8 cellular contexts compared by ENCODE assay signal in the genomic region with DNA sequence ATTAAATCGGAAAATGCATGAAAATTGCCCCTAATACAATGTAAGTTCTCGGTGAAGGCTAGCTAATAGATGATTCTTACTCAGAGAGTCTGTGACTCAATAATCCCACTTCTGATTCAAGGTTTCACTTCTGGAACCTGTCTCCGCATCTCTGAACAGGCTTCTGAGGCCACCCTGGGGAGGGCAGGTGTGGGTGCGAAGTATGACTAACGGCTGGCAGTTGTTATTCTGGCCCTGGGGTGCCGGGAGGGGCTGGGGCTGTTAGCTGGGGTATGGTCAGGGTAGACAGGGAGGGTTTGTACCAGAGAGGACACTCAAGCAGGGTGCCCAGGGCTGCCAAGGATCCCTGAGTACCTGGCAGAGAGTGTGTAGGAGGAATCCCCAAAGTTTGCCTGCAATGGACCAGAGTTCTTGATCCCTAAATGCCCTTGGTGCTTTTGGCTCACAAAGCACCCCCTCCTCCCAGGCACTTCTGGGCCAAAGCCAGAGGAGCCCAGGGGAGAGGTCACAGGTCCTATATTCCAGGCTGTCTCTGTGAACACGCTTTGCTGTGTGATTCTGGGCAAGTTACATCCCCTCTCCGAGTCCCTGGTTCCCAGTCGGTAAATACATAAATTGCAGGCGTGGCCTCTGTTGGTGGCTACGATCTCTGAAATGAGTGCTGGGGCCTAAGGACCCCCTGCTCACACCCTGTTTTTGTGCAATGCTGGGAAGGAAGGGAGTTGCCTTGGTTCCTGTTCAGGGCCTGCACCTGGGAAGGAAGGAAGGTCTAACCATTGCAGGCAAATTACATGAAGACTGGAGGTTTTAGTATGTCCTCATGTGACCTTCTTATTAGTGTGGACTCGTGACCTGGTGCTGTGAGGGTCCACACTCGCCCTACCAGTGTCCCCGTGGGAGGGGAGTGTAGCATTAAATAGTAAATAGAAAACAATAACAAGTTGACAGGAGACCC. TPM values are rescaled to one million over a fixed set of nuclear protein-coding genes. Genes with fewer than 3 reads are reported as not detected.
DNase-seq lines count a peak whose midpoint lies in the region; ATAC-seq and TF ChIP-seq lines count a peak whose summit lies in the region.

No MANE protein-coding gene starts in this region.

- H3K4me3 ChIP-seq in epithelial cell of esophagus (ENCODE audit: low read length) = no peak overlapping the region

- DNase-seq in GM19238 (ENCODE audit: insufficient read length, low spot score) = peak; percentile 78
- peak; percentile 79 to 83 for DNase-seq in activated CD4-positive, alpha-beta T cell treated with anti-CD3 and anti-CD28 coated beads for 4 hours
- peak; percentile 92 for DNase-seq in epithelial cell of esophagus (ENCODE audit: low read depth)
- DNase-seq in stimulated activated CD8-positive, alpha-beta memory T cell treated with anti-CD3 and anti-CD28 coated beads, Interleukin-7, amount 100 ng/mL, for 48 hours (ENCODE audit: extremely low read depth in 1 of 2, low read depth in 1 of 2) = peak; percentile 62 to 84
- DNase-seq in HEK293T (ENCODE audit: extremely low spot score) = no peak
- DNase-seq in posterior vena cava (ENCODE audit: low spot score) = no peak
- DNase-seq in NCI-H2227 (lab: John Stamatoyannopoulos, UW; ENCODE audit: unreplicated experiment) = no peak

- ATAC-seq in HG03280 (IDR thresholded peaks at IDR 0.05; ENCODE audit: unreplicated experiment) = peak; percentile 66

- intact Hi-C loops in posterior vena cava (cut with DNase I) = no loop called here

- TF ChIP-seq CTCF in epithelial cell of esophagus (IDR thresholded peaks at IDR 0.05; ENCODE audit: insufficient read depth, low read depth, low read length, missing control alignments) = no peak

- POLR2A ChIA-PET in HEK293T (lab: Yijun Ruan, JAX) = no interaction called here

- CTCF ChIA-PET in HEK293T (lab: Yijun Ruan, JAX) = no interaction called here

TF ChIP-seq in HEK293T, 16 proteins besides CTCF, POLR2A, EP300 and RAD21:
- TF ChIP-seq PKNOX1 (IDR thresholded peaks at IDR 0.05) = no peak
- no peak for TF ChIP-seq TARDBP (IDR thresholded peaks at IDR 0.05)
- no peak for TF ChIP-seq FOXK2 (IDR thresholded peaks at IDR 0.05)
- TF ChIP-seq FOXM1 (IDR thresholded peaks at IDR 0.05; ENCODE audit: borderline replicate concordance) = no peak
- no peak for TF ChIP-seq CTBP1 (IDR thresholded peaks at IDR 0.05; ENCODE audit: borderline replicate concordance)

RNA-seq across cellular contexts. Expression of gene CPNE2, which starts 49.9 kb away (rescaled TPM):
- 10 to 100 TPM; 26.7 to 28.4 TPM for total RNA-seq in posterior vena cava

RNA-seq across cellular contexts. Expression of gene NLRC5, which starts 53.1 kb away (rescaled TPM):
- 10 to 100 TPM; 37.8 to 53.2 TPM for total RNA-seq in posterior vena cava

Comparison
In these comparisons a context has a peak if more than half of its experiments do, and no peak if none do; other contexts are left out.
1. DNase-seq: peak in GM19238 (single experiment), activated CD4-positive, alpha-beta T cell treated with anti-CD3 and anti-CD28 coated beads for 4 hours (2 of 2), epithelial cell of esophagus (single experiment) and stimulated activated CD8-positive, alpha-beta memory T cell treated with anti-CD3 and anti-CD28 coated beads, Interleukin-7, amount 100 ng/mL, for 48 hours (2 of 2); none in HEK293T (single experiment), posterior vena cava (single experiment) and NCI-H2227 (single experiment).